1 cellular context compared by ENCODE assay signal in genomic region chr1:108747128-108747827, GRCh38.
TF ChIP-seq lines count a peak whose summit lies in the region.

No MANE protein-coding gene starts in this region.

TF ChIP-seq in K562, 482 proteins besides CTCF, POLR2A, EP300 and RAD21 (continued from another document and continues in another):
- TF ChIP-seq ELK1 (CRISPR knock-in tag; IDR thresholded peaks at IDR 0.05) (no peak), CREB3L1 (IDR thresholded peaks at IDR 0.05; ENCODE audit: borderline replicate concordance, low read depth) (no peak), ZNF140 (CRISPR knock-in tag; IDR thresholded peaks at IDR 0.05) (no peak), KLF1 (tag; IDR thresholded peaks at IDR 0.05) (no peak), NFATC3 (IDR thresholded peaks at IDR 0.05) (no peak), RB1 (IDR thresholded peaks at IDR 0.05; ENCODE audit: low read depth) (no peak), CBFA2T3 (IDR thresholded peaks at IDR 0.05) (no peak), CBX2 (IDR thresholded peaks at IDR 0.05; ENCODE audit: insufficient read depth, low read length, poor library complexity, severe bottlenecking) (no peak), TCF7 (IDR thresholded peaks at IDR 0.05; ENCODE audit: borderline replicate concordance) (no peak), NFIC (IDR thresholded peaks at IDR 0.05) (0 out of 2 replicates have a peak, but pooled peaks have one; percentile 23), ZFP1 (CRISPR knock-in tag; IDR thresholded peaks at IDR 0.05) (no peak), TAF9B (IDR thresholded peaks at IDR 0.05; ENCODE audit: partially characterized antibody) (no peak), SIN3B (IDR thresholded peaks at IDR 0.05; ENCODE audit: low read depth) (no peak), ILK (tag; IDR thresholded peaks at IDR 0.05; ENCODE audit: borderline replicate concordance, low read depth) (no peak), CTBP1 (IDR thresholded peaks at IDR 0.05; ENCODE audit: borderline replicate concordance) (peak; percentile 4; the same call in 1 of the 2 replicates), STAT5B (CRISPR knock-in tag; IDR thresholded peaks at IDR 0.05) (no peak), ZNF253 (CRISPR knock-in tag; conservative IDR thresholded peaks at IDR 0.05) (no peak), HOXB6 (CRISPR knock-in tag; IDR thresholded peaks at IDR 0.05; ENCODE audit: borderline replicate concordance) (no peak), LCOR (CRISPR knock-in tag; IDR thresholded peaks at IDR 0.05) (0 out of 2 replicates have a peak, but pooled peaks have one; percentile 30), SPI1 (IDR thresholded peaks at IDR 0.05; ENCODE audit: borderline replicate concordance, low read depth, low read length) (no peak), E2F5 (CRISPR knock-in tag; IDR thresholded peaks at IDR 0.05) (no peak), MYBL2 (IDR thresholded peaks at IDR 0.05; ENCODE audit: low read depth) (no peak), MYBL2 (CRISPR knock-in tag; IDR thresholded peaks at IDR 0.05; ENCODE audit: borderline replicate concordance) (no peak), HDGF (IDR thresholded peaks at IDR 0.05) (no peak), MYNN (IDR thresholded peaks at IDR 0.05) (no peak), MYNN (CRISPR knock-in tag; IDR thresholded peaks at IDR 0.05) (no peak), HDAC3 (IDR thresholded peaks at IDR 0.05; ENCODE audit: borderline replicate concordance, partially characterized antibody) (peak; percentile 48), ELK3 (CRISPR knock-in tag; IDR thresholded peaks at IDR 0.05) (no peak), ZNF551 (CRISPR knock-in tag; IDR thresholded peaks at IDR 0.05) (no peak), ZNF518B (CRISPR knock-in tag; IDR thresholded peaks at IDR 0.05) (no peak), SP2 (IDR thresholded peaks at IDR 0.05; ENCODE audit: extremely low read depth, low read depth, low read length, poor library complexity, severe bottlenecking) (no peak), ZNF12 (CRISPR knock-in tag; IDR thresholded peaks at IDR 0.05) (no peak), KLF6 (CRISPR knock-in tag; IDR thresholded peaks at IDR 0.05; ENCODE audit: borderline replicate concordance) (no peak), ZBTB33 (CRISPR knock-in tag; IDR thresholded peaks at IDR 0.05) (no peak), IRF2 (CRISPR knock-in tag; IDR thresholded peaks at IDR 0.05) (no peak), ZNF280B (CRISPR knock-in tag; IDR thresholded peaks at IDR 0.05) (no peak), CBX5 (IDR thresholded peaks at IDR 0.05; ENCODE audit: borderline replicate concordance, low read depth) (no peak), ZNF23 (CRISPR knock-in tag; IDR thresholded peaks at IDR 0.05) (no peak), NKRF (IDR thresholded peaks at IDR 0.05; ENCODE audit: borderline replicate concordance) (no peak), NUFIP1 (IDR thresholded peaks at IDR 0.05; ENCODE audit: partially characterized antibody) (no peak), ZNF449 (CRISPR knock-in tag; IDR thresholded peaks at IDR 0.05) (no peak), LEF1 (IDR thresholded peaks at IDR 0.05) (no peak; the same call in 1 of the 2 replicates), MAFG (tag; conservative IDR thresholded peaks at IDR 0.05) (peak; percentile 78), ZC3H11A (IDR thresholded peaks at IDR 0.05; ENCODE audit: low read depth, low read length) (no peak), SREBF1 (IDR thresholded peaks at IDR 0.05; ENCODE audit: borderline replicate concordance, low read depth, low read length) (no peak), BCL6 (CRISPR knock-in tag; IDR thresholded peaks at IDR 0.05) (no peak), ZNF76 (CRISPR knock-in tag; IDR thresholded peaks at IDR 0.05; ENCODE audit: borderline replicate concordance) (no peak), FUS (optimal IDR thresholded peaks at IDR 0.05; ENCODE audit: low read depth, low read length) (no peak), MEF2A (IDR thresholded peaks at IDR 0.05; ENCODE audit: control insufficient read depth, low read depth, low read length) (no peak), ETV5 (CRISPR knock-in tag; IDR thresholded peaks at IDR 0.05; ENCODE audit: low read depth) (no peak; the same call in 1 of the 2 replicates), ZNF347 (CRISPR knock-in tag; IDR thresholded peaks at IDR 0.05; ENCODE audit: low read depth) (no peak), ZFP30 (CRISPR knock-in tag; IDR thresholded peaks at IDR 0.05; ENCODE audit: borderline replicate concordance) (no peak), RCOR1 (IDR thresholded peaks at IDR 0.05; ENCODE audit: borderline replicate concordance in 1 of 2, low read depth in 2 of 2, low read length in 2 of 2) (peak in 1 of 2 experiments; percentile 81; a peak in 2 of 4 replicates), POLR2AphosphoS5 (IDR thresholded peaks at IDR 0.05; ENCODE audit: control insufficient read depth, insufficient read depth, low read depth, low read length) (peak; percentile 93), RBM39 (optimal IDR thresholded peaks at IDR 0.05; ENCODE audit: low read depth, low read length) (no peak), DPF2 (IDR thresholded peaks at IDR 0.05) (peak; percentile 67; the same call in 1 of the 2 replicates), TARDBP (IDR thresholded peaks at IDR 0.05) (no peak), ZNF143 (CRISPR knock-in tag; IDR thresholded peaks at IDR 0.05) (no peak)
